In the genomic region with DNA sequence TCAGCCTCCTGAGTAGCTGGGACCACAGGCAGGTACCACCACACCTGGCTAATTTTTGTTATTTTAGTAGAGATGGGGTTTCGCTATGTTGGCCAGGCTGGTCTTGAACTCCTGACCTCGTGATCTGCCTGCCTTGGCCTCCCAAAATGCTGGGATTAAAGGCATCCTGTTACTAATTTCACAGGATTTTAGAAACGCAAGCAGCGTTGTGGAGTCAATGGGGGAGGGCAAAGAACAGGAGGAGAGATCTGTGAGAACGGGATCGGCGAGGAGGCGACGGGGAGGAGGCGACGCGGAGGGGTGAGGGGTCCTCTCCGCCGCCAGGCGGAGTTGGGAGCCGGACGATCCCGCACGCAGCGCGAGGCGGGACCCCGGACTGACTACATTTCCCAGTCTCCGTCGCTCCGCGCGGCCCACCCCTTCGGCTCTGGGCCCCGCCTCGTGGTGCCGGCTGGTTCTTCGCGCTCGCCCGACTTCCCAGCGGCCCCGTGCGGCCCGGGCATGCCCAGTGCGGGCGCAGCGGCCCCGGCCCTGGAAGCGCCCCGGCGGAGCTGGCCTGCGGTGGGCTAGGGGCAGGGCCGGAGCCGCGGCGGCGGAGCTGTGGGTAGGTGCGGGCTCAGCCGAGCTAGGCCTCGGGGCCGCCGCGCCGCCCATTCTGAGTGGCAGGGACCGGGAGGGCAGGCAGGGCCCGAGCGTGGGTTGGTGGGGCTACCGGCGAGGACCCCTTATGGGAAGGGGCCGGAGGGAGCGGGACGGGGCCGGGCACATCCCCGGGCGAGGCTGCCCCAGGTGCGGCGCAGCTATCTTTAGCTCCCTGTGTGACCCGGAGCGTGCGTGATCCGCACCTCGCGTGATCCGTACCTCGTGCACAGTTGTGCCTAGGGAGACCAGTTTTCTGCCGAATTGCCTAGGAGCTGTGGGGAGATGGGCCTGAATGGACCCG, we compare ENCODE assay signal across 8 cellular contexts. TPM values are rescaled to one million over a fixed set of nuclear protein-coding genes. Genes with fewer than 3 reads are reported as not detected.
DNase-seq lines count a peak whose midpoint lies in the region; ATAC-seq and TF ChIP-seq lines count a peak whose summit lies in the region.

A gene (plus strand): TSS at position 508 of the 943 bp plus-strand sequence. CDS start 3,051 bp downstream, outside the sequence.

- peak within 1 kb of the TSS; percentile 90 for H3K27ac Mint-ChIP-seq in activated T-helper 17 cell treated with anti-CD3 and anti-CD28 coated beads, Interleukin-2, amount 50 U/mL, for 72 hours
- peak within 1 kb of the TSS; percentile 87 to 95 for H3K27ac Mint-ChIP-seq in natural killer cell

- H3K79me2 ChIP-seq in GM23248 (ENCODE audit: insufficient read depth): peaks cover 37% of the 10 kb centered on the region

- intact Hi-C loops in natural killer cell (cut with micrococcal nuclease): loop anchor here (1.0 to 5.0 kb wide), 3 partner anchors 23 to 72 kb away; a partner anchor contains a TSS

- peak; percentile 85 for ATAC-seq in activated T-helper 17 cell treated with anti-CD3 and anti-CD28 coated beads, Interleukin-2, amount 50 U/mL, for 72 hours (replicated peaks)
- ATAC-seq in natural killer cell: peak; percentile 94 to 98 (median 95)

- no peaks in the 10 kb centered on the region for H4K20me1 ChIP-seq in GM23248 (ENCODE audit: insufficient read depth)

- WGBS in GM23248 (ENCODE audit: low coverage in 1 of 2, low lambda C conversion rate in 2 of 2, missing lambda C conversion rate in 2 of 2), 2 experiments: 1% methylated on average over 73 to 76 of the region's 83 CpGs

- no peaks in the 10 kb centered on the region for H3K27me3 Mint-ChIP-seq in activated T-helper 17 cell treated with anti-CD3 and anti-CD28 coated beads, Interleukin-2, amount 50 U/mL, for 72 hours
- H3K27me3 Mint-ChIP-seq in natural killer cell (ENCODE audit: low read depth in 2 of 2): no peaks in the 10 kb centered on the region

- H3F3A ChIP-seq in GM23248 (ENCODE audit: insufficient read depth): no peaks in the 10 kb centered on the region

- H3K9ac ChIP-seq in GM23248: peak within 1 kb of the TSS; percentile 92

- in situ Hi-C loops in GM23248 (cut with MboI): no loop called here

- peak within 1 kb of the TSS; percentile 41 for H3K27ac ChIP-seq in GM23248

- H3K4me1 Mint-ChIP-seq in activated T-helper 17 cell treated with anti-CD3 and anti-CD28 coated beads, Interleukin-2, amount 50 U/mL, for 72 hours: peaks cover 11% of the 10 kb centered on the region
- peaks cover 18 to 21% of the 10 kb centered on the region in 2 donors for H3K4me1 Mint-ChIP-seq in natural killer cell

- peak within 1 kb of the TSS; percentile 99 for H3K4me2 ChIP-seq in GM23248 (ENCODE audit: unreplicated experiment)

- H3K9me3 Mint-ChIP-seq in activated T-helper 17 cell treated with anti-CD3 and anti-CD28 coated beads, Interleukin-2, amount 50 U/mL, for 72 hours: no peaks in the 10 kb centered on the region
- no peaks in the 10 kb centered on the region for H3K9me3 Mint-ChIP-seq in natural killer cell

- TF ChIP-seq CTCF in fibroblast of mammary gland (conservative IDR thresholded peaks at IDR 0.05; ENCODE audit: control insufficient read depth, insufficient read depth, low read depth, low read length): peak; percentile 56
- TF ChIP-seq CTCF in natural killer cell (IDR thresholded peaks at IDR 0.05): peak; percentile 55

- H3K36me3 ChIP-seq in GM23248 (ENCODE audit: low read depth): peaks cover 13% of the 10 kb centered on the region

- DNase-seq in EL (peak; percentile 93), GM23248 (peak; percentile 97), Kasumi-1 (lab: John Stamatoyannopoulos, UW) (peak; percentile 82 to 86), RPMI8226 (peak; percentile 91), fibroblast of mammary gland (ENCODE audit: low read depth) (peak; percentile 88), natural killer cell (peak; percentile 77)
- DNase-seq in stimulated activated naive CD4-positive, alpha-beta T cell treated with Interleukin-2 at 50 U/mL for 16 hours (lab: John Stamatoyannopoulos, UW): peak; percentile 89

- no peaks in the 10 kb centered on the region for H3K27me3 ChIP-seq in GM23248 (replicated peaks; ENCODE audit: insufficient read depth)

- H3K4me1 ChIP-seq in GM23248 (ENCODE audit: insufficient read depth): peaks cover 18% of the 10 kb centered on the region; the same call in 1 of the 2 replicates

- peak within 1 kb of the TSS; percentile 94 for H2AFZ ChIP-seq in GM23248

- H3K4me3 ChIP-seq in GM23248 (peak within 1 kb of the TSS; percentile 92), fibroblast of mammary gland (ENCODE audit: control insufficient read depth, low read depth, low read length) (peak within 1 kb of the TSS; percentile 77)

- peak within 1 kb of the TSS; percentile 93 for H3K4me3 Mint-ChIP-seq in activated T-helper 17 cell treated with anti-CD3 and anti-CD28 coated beads, Interleukin-2, amount 50 U/mL, for 72 hours
- H3K4me3 Mint-ChIP-seq in natural killer cell: peak within 1 kb of the TSS; percentile 89

- H3K9me2 ChIP-seq in GM23248 (ENCODE audit: insufficient read depth): no peaks in the 10 kb centered on the region

- no peaks in the 10 kb centered on the region for H3K9me3 ChIP-seq in GM23248 (ENCODE audit: low read depth)

- H3K36me3 Mint-ChIP-seq in activated T-helper 17 cell treated with anti-CD3 and anti-CD28 coated beads, Interleukin-2, amount 50 U/mL, for 72 hours (ENCODE audit: low read depth): peaks cover 33% of the 10 kb centered on the region
- H3K36me3 Mint-ChIP-seq in natural killer cell: no peaks in the 10 kb centered on the region

RNA-seq across cellular contexts. Expression of the gene that starts here (rescaled TPM):
- 124 and 145 TPM in 2 replicates for total RNA-seq in GM23248 (2014; rRNA removed; shearing (Covaris generic))
- 139 and 140 TPM in 2 replicates for polyA plus RNA-seq in GM23248 (2016; fragmentation: Nextera tagmentation; extraction: Ambion mirVana)
- total RNA-seq in activated T-helper 17 cell treated with anti-CD3 and anti-CD28 coated beads, Interleukin-2, amount 50 U/mL, for 72 hours: 10 to 100 TPM; 17.0 to 40.5 TPM
- total RNA-seq in natural killer cell: 10 to 100 TPM; 19.5 to 30.0 (median 20.2) TPM

Comparison
In these comparisons a context has a peak if more than half of its experiments do, and no peak if none do; other contexts are left out.
1. Peak in every context shown above with its lines: DNase-seq, ATAC-seq, H3K4me3 ChIP-seq and H3K27ac ChIP-seq.